8 cellular contexts compared by ENCODE assay signal in the genomic region with DNA sequence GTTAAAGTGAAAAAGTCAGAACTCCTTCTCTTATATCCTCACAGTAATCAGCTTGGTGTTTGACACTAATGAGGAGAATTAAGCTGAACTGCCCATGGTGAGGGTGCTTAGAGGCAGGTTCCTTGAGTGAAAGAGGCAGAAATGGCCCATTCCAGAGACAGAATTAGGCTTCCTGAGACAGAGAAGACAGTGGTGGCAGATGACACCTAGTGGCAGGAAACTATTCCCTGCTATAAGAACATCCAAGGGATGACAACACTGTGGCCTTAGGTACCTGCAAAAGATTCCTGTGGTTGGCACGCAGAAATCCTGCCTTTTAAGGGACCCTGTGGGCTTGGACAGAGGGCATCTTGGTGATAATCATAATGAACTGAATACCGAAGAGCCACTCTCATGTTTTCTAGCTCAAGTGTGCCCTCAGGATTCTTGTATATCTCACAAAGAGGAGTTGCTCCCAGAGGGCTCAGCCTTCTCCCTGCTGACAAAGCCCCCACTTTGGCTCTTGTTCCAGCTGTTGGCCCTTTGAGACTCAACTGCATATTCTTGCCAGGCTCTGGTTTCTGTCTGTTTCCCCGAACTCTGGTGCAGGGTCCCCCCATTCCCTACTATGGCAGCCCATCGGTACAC. TPM values are rescaled to one million over a fixed set of nuclear protein-coding genes. Genes with fewer than 3 reads are reported as not detected.
A peak's percentile ranks its signal among the peaks of the same experiment; 100 is the strongest.
DNase-seq lines count a peak whose midpoint lies in the region; ATAC-seq and TF ChIP-seq lines count a peak whose summit lies in the region.

No MANE protein-coding gene starts in this region.

- in situ Hi-C loops in SK-MEL-5 (cut with HindIII; ENCODE audit: low pct_unique_long_range_greater_than_20kb, low sequenced_read_pairs): no loop called here

- POLR2A ChIA-PET in naive thymus-derived CD4-positive, alpha-beta T cell (lab: Charles Lee): no interaction called here

- H3K36me3 ChIP-seq in naive thymus-derived CD4-positive, alpha-beta T cell (ENCODE audit: control insufficient read depth in 2 of 3, insufficient read depth in 3 of 3, low read length in 3 of 3): no peaks in the 10 kb centered on the region

- H3K36me3 Mint-ChIP-seq in naive thymus-derived CD4-positive, alpha-beta T cell: no peaks in the 10 kb centered on the region

- no peaks in the 10 kb centered on the region for H3K27me3 ChIP-seq in naive thymus-derived CD4-positive, alpha-beta T cell (ENCODE audit: control insufficient read depth in 2 of 2, insufficient read depth in 2 of 2, low read length in 2 of 2)

- no peaks in the 10 kb centered on the region for H3K9me3 ChIP-seq in naive thymus-derived CD4-positive, alpha-beta T cell (ENCODE audit: control insufficient read depth in 2 of 3, low read length in 3 of 3)

- no peak overlapping the region for H3K27ac Mint-ChIP-seq in naive thymus-derived CD4-positive, alpha-beta T cell

- peak; percentile 58 for ATAC-seq in naive thymus-derived CD4-positive, alpha-beta T cell
- no peak for ATAC-seq in HG03442 (IDR thresholded peaks at IDR 0.05; ENCODE audit: unreplicated experiment)
- no peak for ATAC-seq in GM21515 (IDR thresholded peaks at IDR 0.05; ENCODE audit: unreplicated experiment)

- TF ChIP-seq CTCF in GM12864 (IDR thresholded peaks at IDR 0.05; ENCODE audit: low read depth, low read length, missing control alignments) (peak; percentile 85), NB4 (IDR thresholded peaks at IDR 0.05; ENCODE audit: low read depth, low read length) (peak; percentile 59)

- TF ChIP-seq POLR2A in NB4 (IDR thresholded peaks at IDR 0.05; ENCODE audit: extremely low read depth, insufficient read length): no peak

- no peaks in the 10 kb centered on the region for H3K4me1 ChIP-seq in naive thymus-derived CD4-positive, alpha-beta T cell (ENCODE audit: control insufficient read depth in 2 of 2, insufficient read depth in 2 of 2, low read length in 2 of 2)

- no peak overlapping the region for H3K4me3 ChIP-seq in GM12864 (ENCODE audit: low read depth, low read length)
- no peak overlapping the region for H3K4me3 ChIP-seq in NB4 (ENCODE audit: low read depth, low read length)
- no peak overlapping the region for H3K4me3 ChIP-seq in naive thymus-derived CD4-positive, alpha-beta T cell (ENCODE audit: low read length)

- intact Hi-C loops in naive thymus-derived CD4-positive, alpha-beta T cell (cut with micrococcal nuclease): loop anchor here (1.0 kb wide), 3 partner anchors 24 to 396 kb away; no protein-coding TSS in a partner anchor

- peaks cover 15 to 42% (median 24%) of the 10 kb centered on the region in 5 donors for H3K27me3 Mint-ChIP-seq in naive thymus-derived CD4-positive, alpha-beta T cell

- H3K27ac ChIP-seq in naive thymus-derived CD4-positive, alpha-beta T cell (ENCODE audit: low read depth, low read length): no peak overlapping the region

- no peaks in the 10 kb centered on the region for H3K9me3 Mint-ChIP-seq in naive thymus-derived CD4-positive, alpha-beta T cell

- CTCF ChIA-PET in naive thymus-derived CD4-positive, alpha-beta T cell (lab: Charles Lee): interaction anchor here (1.6 kb wide), 1 partner anchor 396 kb away, joined by 5 read pairs; no protein-coding TSS in a partner anchor

- DNase-seq in AG08396 (ENCODE audit: low spot score) (peak; percentile 50), GM12864 (ENCODE audit: low read depth) (peak; percentile 47), NB4 (ENCODE audit: low read depth) (peak; percentile 59), SK-MEL-5 (ENCODE audit: low read depth, low spot score) (peak; percentile 71), fibroblast of gingiva (ENCODE audit: low read depth) (peak; percentile 50)
- DNase-seq in naive thymus-derived CD4-positive, alpha-beta T cell: peak in 5 of 9 donors; percentile 12 to 25 (median 20)

- no peaks in the 10 kb centered on the region for H3K4me1 Mint-ChIP-seq in naive thymus-derived CD4-positive, alpha-beta T cell

- H3K4me3 Mint-ChIP-seq in naive thymus-derived CD4-positive, alpha-beta T cell: no peak overlapping the region

RNA-seq across cellular contexts. Expression of gene KBTBD12, which starts 56.0 kb away (rescaled TPM):
- total RNA-seq in SK-MEL-5 (2014; rRNA removed; shearing (Covaris generic)): not detected in 2 replicates
- polyA plus RNA-seq in SK-MEL-5 (2015; cell fraction: cytosol; rRNA removed): not detected in 2 replicates
- not detected in 2 replicates for polyA plus RNA-seq in SK-MEL-5 (2015; cell fraction: nucleus; rRNA removed)
- not detected for total RNA-seq in naive thymus-derived CD4-positive, alpha-beta T cell
- polyA plus RNA-seq in naive thymus-derived CD4-positive, alpha-beta T cell: not detected

Comparison
In these comparisons a context has a peak if more than half of its experiments do, and no peak if none do; other contexts are left out.
1. DNase-seq: peak in every context shown above with its lines; median percentile 71 in SK-MEL-5; 59 in NB4; 50 in AG08396; 50 in fibroblast of gingiva; 47 in GM12864; 20 in naive thymus-derived CD4-positive, alpha-beta T cell.